In genomic region chr7:79862447-79862846, GRCh38 we compare ENCODE assay signal across 19 cellular contexts.
DNase-seq lines count a peak whose midpoint lies in the region; ATAC-seq, FAIRE-seq and TF ChIP-seq lines count a peak whose summit lies in the region.
"Had no signal": no experiment of that assay in that cellular context is flagged by ENCODE, and none has a peak within 500 bp of the region (broad histone marks: within the 10 kb centered on the region; RNA-seq: fewer than 3 reads in every experiment).

No MANE protein-coding gene starts in this region.

- no peak for TF ChIP-seq EP300 in K562 (IDR thresholded peaks at IDR 0.05; ENCODE audit: low read length)

- no peak overlapping the region for H3K27ac ChIP-seq in K562 (ENCODE audit: extremely low read depth, low read depth, low read length)
- H3K27ac ChIP-seq: BLaER1, C4-2B, GM23248 had no signal

- no peaks in the 10 kb centered on the region for H3K27me3 ChIP-seq in K562 (ENCODE audit: control insufficient read depth in 2 of 2, insufficient read depth in 2 of 2, low read length in 2 of 2)
- no peaks in the 10 kb centered on the region for H3K27me3 ChIP-seq in neuron (ENCODE audit: insufficient read depth, low read length)
- H3K27me3 ChIP-seq: BLaER1 had no signal

- H2AFZ ChIP-seq in K562 (ENCODE audit: low read depth, low read length) (no peak overlapping the region), neuron (ENCODE audit: low read depth, low read length) (peak overlapping the region; percentile 69)
- H2AFZ ChIP-seq: GM23248 had no signal

- H3K4me1 ChIP-seq in K562 (replicated peaks in 1 of 2; ENCODE audit: control insufficient read depth in 2 of 2, insufficient read depth in 2 of 2, low read length in 2 of 2) (no peaks in the 10 kb centered on the region), neuron (ENCODE audit: insufficient read depth, low read length) (peaks cover 5% of the 10 kb centered on the region)
- H3K4me1 ChIP-seq: BLaER1, Caco-2 had no signal

- WGBS in K562 (ENCODE audit: insufficient coverage, low coverage, missing lambda C conversion rate): 2% methylated on average over 2 of the region's 2 CpGs

- intact Hi-C loops in K562 (cut with micrococcal nuclease): no loop called here

- DNase-seq in D721Med (ENCODE audit: insufficient read length, low spot score) (no peak), K562 (ENCODE audit: extremely low read depth in 1 of 4, low spot score in 3 of 4) (no peak), NOMO-1 treated with DMSO at 0.1 percent for 48 hours (lab: John Stamatoyannopoulos, UW; ENCODE audit: unreplicated experiment) (no peak)
- no peak for DNase-seq in stimulated activated CD4-positive, alpha-beta T cell treated with anti-CD3 and anti-CD28 coated beads, Interleukin-15, amount 100 ng/mL, for 24 hours
- no peak for DNase-seq in activated CD4-positive, CD25-positive, alpha-beta regulatory T cell (lab: John Stamatoyannopoulos, UW)
- DNase-seq: Caco-2; CD4-positive, CD25-positive, alpha-beta regulatory T cell; CD8-positive, alpha-beta T cell; DMS79; EL; GDM1; GM23248; H9 had no signal

- in situ Hi-C loops in K562 (cut with MboI): no loop called here

- H3K4me3 ChIP-seq in K562 (no peak overlapping the region), neuron (ENCODE audit: low read length) (no peak overlapping the region)
- H3K4me3 ChIP-seq: BLaER1, GM12878, GM23248 had no signal

- H3K36me3 ChIP-seq in K562 (ENCODE audit: control insufficient read depth, insufficient read depth, low read length): no peaks in the 10 kb centered on the region
- H3K36me3 ChIP-seq in neuron (ENCODE audit: insufficient read depth, low read length): no peaks in the 10 kb centered on the region
- H3K36me3 ChIP-seq: BLaER1 had no signal

- no peaks in the 10 kb centered on the region for H3K79me2 ChIP-seq in K562 (ENCODE audit: control insufficient read depth, insufficient read depth, low read length)

- no peaks in the 10 kb centered on the region for H3K9me1 ChIP-seq in K562 (ENCODE audit: control insufficient read depth, insufficient read depth, low read length)

- TF ChIP-seq CTCF in D721Med (IDR thresholded peaks at IDR 0.05; ENCODE audit: insufficient read depth, missing control alignments) (peak; percentile 0), K562 (IDR thresholded peaks at IDR 0.05 in 2 of 3, conservative IDR thresholded peaks at IDR 0.05 in 1 of 3; ENCODE audit: insufficient read depth in 2 of 3, low read depth in 1 of 3, low read length in 3 of 3) (no peak)

- H4K20me1 ChIP-seq in K562 (replicated peaks; ENCODE audit: control insufficient read depth, insufficient read depth, low read length): no peaks in the 10 kb centered on the region
- H4K20me1 ChIP-seq: BLaER1 had no signal

- CTCF ChIA-PET in K562 (lab: Yijun Ruan, JAX; ENCODE audit: low intra/inter-chr PET ratio): no interaction called here

- no peak overlapping the region for H3K4me2 ChIP-seq in K562 (ENCODE audit: insufficient read depth, low read length)
- H3K4me2 ChIP-seq: BLaER1 had no signal

- BruUV-seq in K562 (replicated peaks; lab: Mats Ljungman, UMichigan): no TSS peak

- POLR2A ChIA-PET in K562 (lab: Yijun Ruan, JAX): no interaction called here

- no peak for TF ChIP-seq RAD21 in K562 (CRISPR knock-in tag; conservative IDR thresholded peaks at IDR 0.05 in 1 of 2, IDR thresholded peaks at IDR 0.05 in 1 of 2)

- no peak for TF ChIP-seq POLR2A in K562 (conservative IDR thresholded peaks at IDR 0.05)

- H3K9ac ChIP-seq in K562 (ENCODE audit: insufficient read depth in 1 of 2, low read depth in 2 of 2, low read length in 2 of 2): no peak overlapping the region
- H3K9ac ChIP-seq: BLaER1, GM23248 had no signal

- no peak for ATAC-seq in K562
- ATAC-seq: CD8-positive, alpha-beta T cell; GM12878; HCT116 had no signal

- FAIRE-seq in D721Med (lab: Jason Lieb, UNC) (no peak), K562 (lab: Jason Lieb, UNC) (no peak)
- FAIRE-seq: GM12878, GM19239 had no signal

- no peaks in the 10 kb centered on the region; the same call in 1 of the 2 replicates for H3K9me3 ChIP-seq in K562 (replicated peaks; ENCODE audit: control insufficient read depth, insufficient read depth, low read depth, low read length)
- H3K9me3 ChIP-seq in neuron (ENCODE audit: low read length): no peaks in the 10 kb centered on the region
- H3K9me3 ChIP-seq: Caco-2 had no signal

TF ChIP-seq in K562, 482 proteins besides CTCF, POLR2A, EP300 and RAD21 (continues in another document):
- TF ChIP-seq ZNF316 (IDR thresholded peaks at IDR 0.05) (peak; percentile 86), CBX1 (IDR thresholded peaks at IDR 0.05; ENCODE audit: low read depth) (no peak), ETV6 (IDR thresholded peaks at IDR 0.05; ENCODE audit: borderline replicate concordance in 1 of 2, low read depth in 2 of 2, low read length in 1 of 2) (no peak), ETV6 (CRISPR knock-in tag; IDR thresholded peaks at IDR 0.05; ENCODE audit: borderline replicate concordance) (no peak), GABPB2 (CRISPR knock-in tag; conservative IDR thresholded peaks at IDR 0.05) (no peak), CTBP1 (IDR thresholded peaks at IDR 0.05; ENCODE audit: borderline replicate concordance) (no peak), TFAP4 (CRISPR knock-in tag; IDR thresholded peaks at IDR 0.05; ENCODE audit: borderline replicate concordance) (no peak), KLF16 (IDR thresholded peaks at IDR 0.05) (no peak), CUX1 (CRISPR knock-in tag; IDR thresholded peaks at IDR 0.05) (no peak), E2F5 (CRISPR knock-in tag; IDR thresholded peaks at IDR 0.05) (no peak), BDP1 (IDR thresholded peaks at IDR 0.05; ENCODE audit: insufficient read depth, insufficient read length) (no peak), MAFK (IDR thresholded peaks at IDR 0.05; ENCODE audit: low read length) (peak; percentile 25; the same call in 1 of the 2 replicates)
- TF ChIP-seq, protein P1, sequence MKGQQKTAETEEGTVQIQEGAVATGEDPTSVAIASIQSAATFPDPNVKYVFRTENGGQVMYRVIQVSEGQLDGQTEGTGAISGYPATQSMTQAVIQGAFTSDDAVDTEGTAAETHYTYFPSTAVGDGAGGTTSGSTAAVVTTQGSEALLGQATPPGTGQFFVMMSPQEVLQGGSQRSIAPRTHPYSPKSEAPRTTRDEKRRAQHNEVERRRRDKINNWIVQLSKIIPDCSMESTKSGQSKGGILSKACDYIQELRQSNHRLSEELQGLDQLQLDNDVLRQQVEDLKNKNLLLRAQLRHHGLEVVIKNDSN (CRISPR knock-in tag; IDR thresholded peaks at IDR 0.05): no peak
